18 cellular contexts compared by ENCODE assay signal in the genomic region with DNA sequence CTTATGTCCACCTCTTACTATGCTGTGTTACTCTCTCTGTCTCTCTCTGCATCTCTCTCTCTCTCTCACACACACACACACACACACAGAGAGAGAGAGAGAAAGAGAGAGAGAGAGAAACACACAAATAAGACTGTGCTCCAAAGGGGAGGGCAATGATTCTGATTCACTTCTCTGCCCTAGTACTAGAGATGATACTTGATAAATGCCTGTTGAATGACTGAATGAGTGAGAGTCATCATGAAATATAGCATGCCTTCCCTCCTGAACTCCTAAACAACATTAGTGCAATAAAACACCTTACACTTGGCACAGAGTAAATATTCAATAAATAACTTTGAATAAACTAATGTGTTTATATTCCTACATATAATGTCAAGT.
"Had no signal": no experiment of that assay in that cellular context is flagged by ENCODE, and none has a peak within 500 bp of the region (broad histone marks: within the 10 kb centered on the region; RNA-seq: fewer than 3 reads in every experiment).

No MANE protein-coding gene starts in this region.

- H3K9me3 ChIP-seq: body of pancreas, colonic mucosa, lower lobe of right lung, suprapubic skin, upper lobe of left lung had no signal

- H3K4me1 ChIP-seq: body of pancreas, colonic mucosa, lower lobe of right lung, suprapubic skin, upper lobe of left lung had no signal

- FAIRE-seq: endometrium, islet of Langerhans had no signal

- H3K27me3 Mint-ChIP-seq: activated naive CD8-positive, alpha-beta T cell; central memory CD8-positive, alpha-beta T cell; stimulated activated naive CD8-positive, alpha-beta T cell treated with anti-CD3 and anti-CD28 coated beads, Interleukin-15, amount 100 ng/mL, for 72 hours; T-cell had no signal

- H3K9me3 Mint-ChIP-seq: neural crest cell had no signal

- H3K27me3 ChIP-seq: body of pancreas, colonic mucosa, suprapubic skin, upper lobe of left lung had no signal

- ATAC-seq: body of pancreas; left colon; SK-N-SH treated with all-trans-retinoic acid at 6 μM for 48 hours; stimulated activated naive CD8-positive, alpha-beta T cell treated with anti-CD3 and anti-CD28 coated beads, Interleukin-15, amount 100 ng/mL, for 72 hours; T-cell had no signal

- H3K4me1 Mint-ChIP-seq: central memory CD8-positive, alpha-beta T cell; neural crest cell; stimulated activated naive CD8-positive, alpha-beta T cell treated with anti-CD3 and anti-CD28 coated beads, Interleukin-15, amount 100 ng/mL, for 72 hours; T-cell had no signal

- DNase-seq: activated CD4-positive, CD25-positive, alpha-beta regulatory T cell treated with anti-CD3 and anti-CD28 coated beads, Interleukin-2, amount 50 U/mL, for 72 hours; amygdala; body of pancreas; colonic mucosa; left colon; lower lobe of right lung; stimulated activated CD4-positive, alpha-beta T cell treated with anti-CD3 and anti-CD28 coated beads, Interleukin-2, amount 100 ng/mL, for 24 hours; stimulated activated naive CD8-positive, alpha-beta T cell treated with anti-CD3 and anti-CD28 coated beads, Interleukin-15, amount 100 ng/mL, for 72 hours; T-cell; T1000; upper lobe of left lung had no signal

- H3K4me3 ChIP-seq: body of pancreas, colonic mucosa, lower lobe of right lung, suprapubic skin, upper lobe of left lung had no signal

- H3K4me3 Mint-ChIP-seq: activated naive CD8-positive, alpha-beta T cell; central memory CD8-positive, alpha-beta T cell; neural crest cell; stimulated activated naive CD8-positive, alpha-beta T cell treated with anti-CD3 and anti-CD28 coated beads, Interleukin-15, amount 100 ng/mL, for 72 hours; T-cell had no signal

- H3K36me3 ChIP-seq: colonic mucosa, lower lobe of right lung, suprapubic skin, upper lobe of left lung had no signal

- H3K27ac Mint-ChIP-seq: activated naive CD8-positive, alpha-beta T cell; stimulated activated naive CD8-positive, alpha-beta T cell treated with anti-CD3 and anti-CD28 coated beads, Interleukin-15, amount 100 ng/mL, for 72 hours; T-cell had no signal

- H3K36me3 Mint-ChIP-seq: activated naive CD8-positive, alpha-beta T cell; T-cell had no signal

- H3K27ac ChIP-seq: body of pancreas, colonic mucosa, lower lobe of right lung, suprapubic skin, upper lobe of left lung had no signal
